Comparison of ENCODE assay signal across 24 cellular contexts in genomic region chr1:25779387-25779786, GRCh38. TPM values are rescaled to one million over a fixed set of nuclear protein-coding genes. Genes with fewer than 3 reads are reported as not detected.
DNase-seq lines count a peak whose midpoint lies in the region; ATAC-seq and TF ChIP-seq lines count a peak whose summit lies in the region.
"Had no signal": no experiment of that assay in that cellular context is flagged by ENCODE, and none has a peak within 500 bp of the region (broad histone marks: within the 10 kb centered on the region; RNA-seq: fewer than 3 reads in every experiment).

No MANE protein-coding gene starts in this region.

- peaks cover 0 to 38% (median 23%) of the 10 kb centered on the region in 5 donors for H3K36me3 Mint-ChIP-seq in naive thymus-derived CD4-positive, alpha-beta T cell

- CTCF ChIA-PET in naive thymus-derived CD4-positive, alpha-beta T cell (lab: Charles Lee) = interaction anchor here (0.6 kb wide), 1 partner anchor 24 kb away, joined by 3 read pairs; no protein-coding TSS in a partner anchor

- H3K27ac Mint-ChIP-seq in naive thymus-derived CD4-positive, alpha-beta T cell = peak overlapping the region in 7 of 9 donors; percentile 67 to 97 (median 93)

- TF ChIP-seq CTCF in cardiac muscle cell (IDR thresholded peaks at IDR 0.05; ENCODE audit: low read depth, low read length) = no peak
- TF ChIP-seq CTCF in VCaP (conservative IDR thresholded peaks at IDR 0.05) = no peak

- intact Hi-C loops in left ventricle myocardium superior (cut with micrococcal nuclease) = no loop called here
- intact Hi-C loops in naive thymus-derived CD4-positive, alpha-beta T cell (cut with micrococcal nuclease) = no loop called here

- no peak for DNase-seq in cardiac muscle cell (ENCODE audit: low read depth in 1 of 2, low spot score in 1 of 2)
- DNase-seq in left ventricle myocardium superior = no peak
- no peak for DNase-seq in naive thymus-derived CD4-positive, alpha-beta T cell
- no peak for DNase-seq in kidney tubule cell (ENCODE audit: low spot score)
- DNase-seq: AML-193; CD8-positive, alpha-beta memory T cell; DMS53; GOT3; HCEC 1CT; Kasumi-1; MV-4-11; NCI-H1105 treated with DMSO at 0.1 percent for 48 hours; NCI-H146; NCI-H1930; NCI-H2107; NCI-H524; PC-9 had no signal

- H3K4me1 Mint-ChIP-seq in naive thymus-derived CD4-positive, alpha-beta T cell = peaks cover 29 to 75% (median 54%) of the 10 kb centered on the region in 7 donors

- H3K36me3 ChIP-seq in cardiac muscle cell = no peaks in the 10 kb centered on the region
- peaks cover 0 to 77% (median 16%) of the 10 kb centered on the region in 3 experiments for H3K36me3 ChIP-seq in naive thymus-derived CD4-positive, alpha-beta T cell (ENCODE audit: control insufficient read depth in 2 of 3, insufficient read depth in 3 of 3, low read length in 3 of 3)
- H3K36me3 ChIP-seq: BLaER1 treated with 17β-estradiol and CSF1 and Interleukin-3, amounts not matched to agents 10 nM and 100 nM; SJSA1 had no signal

- peaks cover 0 to 11% (median 0%) of the 10 kb centered on the region in 5 donors for H3K27me3 Mint-ChIP-seq in naive thymus-derived CD4-positive, alpha-beta T cell
- H3K27me3 Mint-ChIP-seq: CD8-positive, alpha-beta memory T cell had no signal

- POLR2A ChIA-PET in naive thymus-derived CD4-positive, alpha-beta T cell (lab: Charles Lee) = interaction anchor here (0.9 to 1.9 kb wide), 6 partner anchors 19 to 230 kb away, joined by 3 to 6 read pairs (median 3); no protein-coding TSS in a partner anchor

- H3K4me3 ChIP-seq in cardiac muscle cell = no peak overlapping the region
- H3K4me3 ChIP-seq in naive thymus-derived CD4-positive, alpha-beta T cell (ENCODE audit: low read length) = no peak overlapping the region
- H3K4me3 ChIP-seq: BLaER1 treated with 17β-estradiol and CSF1 and Interleukin-3, amounts not matched to agents 10 nM and 100 nM; PC-9; SJSA1 had no signal

- ATAC-seq in left ventricle myocardium superior (no peak), HG03571 (IDR thresholded peaks at IDR 0.05; ENCODE audit: unreplicated experiment) (no peak), GM21447 (IDR thresholded peaks at IDR 0.05; ENCODE audit: unreplicated experiment) (no peak)
- no peak for ATAC-seq in naive thymus-derived CD4-positive, alpha-beta T cell
- ATAC-seq: Right ventricle myocardium inferior had no signal

- no peaks in the 10 kb centered on the region for H3K27me3 ChIP-seq in cardiac muscle cell
- H3K27me3 ChIP-seq in naive thymus-derived CD4-positive, alpha-beta T cell (ENCODE audit: control insufficient read depth in 2 of 2, insufficient read depth in 2 of 2, low read length in 2 of 2) = no peaks in the 10 kb centered on the region
- H3K27me3 ChIP-seq: SJSA1 had no signal

- peak overlapping the region; percentile 79 for H3K27ac ChIP-seq in cardiac muscle cell
- peak overlapping the region; percentile 90 for H3K27ac ChIP-seq in VCaP
- H3K27ac ChIP-seq in naive thymus-derived CD4-positive, alpha-beta T cell (ENCODE audit: low read depth, low read length) = no peak overlapping the region
- H3K27ac ChIP-seq: BLaER1 treated with 17β-estradiol and CSF1 and Interleukin-3, amounts not matched to agents 10 nM and 100 nM; HL-60; PC-9; SJSA1 had no signal

- H3K4me1 ChIP-seq in cardiac muscle cell (ENCODE audit: low read depth) = peaks cover 47% of the 10 kb centered on the region
- H3K4me1 ChIP-seq in naive thymus-derived CD4-positive, alpha-beta T cell (ENCODE audit: control insufficient read depth in 2 of 2, insufficient read depth in 2 of 2, low read length in 2 of 2) = peaks cover 18 to 36% of the 10 kb centered on the region in 2 donors
- H3K4me1 ChIP-seq: SJSA1 had no signal

- H3K9me3 ChIP-seq in cardiac muscle cell (ENCODE audit: low read depth) = no peaks in the 10 kb centered on the region
- no peaks in the 10 kb centered on the region for H3K9me3 ChIP-seq in naive thymus-derived CD4-positive, alpha-beta T cell (ENCODE audit: control insufficient read depth in 2 of 3, low read length in 3 of 3)
- H3K9me3 ChIP-seq: BLaER1 treated with 17β-estradiol and CSF1 and Interleukin-3, amounts not matched to agents 10 nM and 100 nM; SJSA1 had no signal

- H3K4me3 Mint-ChIP-seq in naive thymus-derived CD4-positive, alpha-beta T cell = no peak overlapping the region
- H3K4me3 Mint-ChIP-seq: CD8-positive, alpha-beta memory T cell had no signal

- peaks cover 0 to 4% (median 0%) of the 10 kb centered on the region in 11 donors for H3K9me3 Mint-ChIP-seq in naive thymus-derived CD4-positive, alpha-beta T cell
- H3K9me3 Mint-ChIP-seq: CD8-positive, alpha-beta memory T cell had no signal

RNA-seq across cellular contexts. Expression of gene SELENON, which starts 20.6 kb away (rescaled TPM):
- total RNA-seq in cardiac muscle cell (97.3 and 123 TPM in 2 replicates), left ventricle myocardium superior (46.3 TPM)
- 111 and 130 TPM in 2 replicates for polyA plus RNA-seq in cardiac muscle cell
- total RNA-seq in naive thymus-derived CD4-positive, alpha-beta T cell = 10 to 100 TPM; 11.9 to 27.7 (median 25.8) TPM
- 1 to 10 TPM; 2.6 to 5.6 TPM for polyA plus RNA-seq in naive thymus-derived CD4-positive, alpha-beta T cell

RNA-seq across cellular contexts. Expression of gene MTFR1L, which starts 40.4 kb away (rescaled TPM):
- total RNA-seq in cardiac muscle cell (158 and 197 TPM in 2 replicates), left ventricle myocardium superior (227 TPM)
- polyA plus RNA-seq in cardiac muscle cell = 251 and 266 TPM in 2 replicates
- total RNA-seq in naive thymus-derived CD4-positive, alpha-beta T cell = 10 to 100 TPM; 39.6 to 60.2 (median 42.3) TPM
- polyA plus RNA-seq in naive thymus-derived CD4-positive, alpha-beta T cell = 10 to 100 TPM; 42.4 to 51.2 TPM
